Comparison of ENCODE assay signal across 14 cellular contexts in genomic region chr19:5926641-5927438, GRCh38. TPM values are rescaled to one million over a fixed set of nuclear protein-coding genes. Genes with fewer than 3 reads are reported as not detected.
DNase-seq lines count a peak whose midpoint lies in the region; ATAC-seq and TF ChIP-seq lines count a peak whose summit lies in the region.
"Had no signal": no experiment of that assay in that cellular context is flagged by ENCODE, and none has a peak within 500 bp of the region (broad histone marks: within the 10 kb centered on the region; RNA-seq: fewer than 3 reads in every experiment).

No MANE protein-coding gene starts in this region.

- H3K27ac Mint-ChIP-seq in nephron, result peak overlapping the region; percentile 63 to 80 (median 77)
- H3K27ac Mint-ChIP-seq: effector memory CD8-positive, alpha-beta T cell had no signal

- H3K4me3 Mint-ChIP-seq in nephron, result no peak overlapping the region
- H3K4me3 Mint-ChIP-seq: effector memory CD8-positive, alpha-beta T cell had no signal

- H3K9me3 Mint-ChIP-seq in nephron, result no peaks in the 10 kb centered on the region
- H3K9me3 Mint-ChIP-seq: effector memory CD8-positive, alpha-beta T cell had no signal

- no peak for TF ChIP-seq POLR2A in uterus (IDR thresholded peaks at IDR 0.05)
- no peak for TF ChIP-seq POLR2A in spleen (IDR thresholded peaks at IDR 0.05)

- peaks cover 15% of the 10 kb centered on the region for H3K4me1 Mint-ChIP-seq in nephron

- no peak for ATAC-seq in GM19455 (IDR thresholded peaks at IDR 0.05; ENCODE audit: unreplicated experiment)
- ATAC-seq: effector memory CD8-positive, alpha-beta T cell; left lobe of liver had no signal

- no peaks in the 10 kb centered on the region for H3K27me3 Mint-ChIP-seq in nephron (ENCODE audit: low read depth)
- H3K27me3 Mint-ChIP-seq: effector memory CD8-positive, alpha-beta T cell had no signal

- H3K36me3 Mint-ChIP-seq in nephron (ENCODE audit: low read depth), result peaks cover 65% of the 10 kb centered on the region

- no peak for TF ChIP-seq CTCF in nephron (IDR thresholded peaks at IDR 0.05; ENCODE audit: unreplicated experiment in 3 of 3)
- no peak for TF ChIP-seq CTCF in uterus (IDR thresholded peaks at IDR 0.05)
- TF ChIP-seq CTCF in spleen (IDR thresholded peaks at IDR 0.05 in 8 of 11, conservative IDR thresholded peaks at IDR 0.05 in 3 of 11), result no peak

- no peaks in the 10 kb centered on the region for H3K36me3 ChIP-seq in uterus
- H3K36me3 ChIP-seq in spleen, result peaks cover 3 to 100% (median 94%) of the 10 kb centered on the region in 6 donors

- H3K9me3 ChIP-seq in uterus (no peaks in the 10 kb centered on the region), spleen (no peaks in the 10 kb centered on the region)

- H3K27ac ChIP-seq in uterus (peak overlapping the region; percentile 66 to 79), spleen (peak overlapping the region in 1 of 8 donors; percentile 1)
- H3K27ac ChIP-seq: 22Rv1, PC-9 had no signal

- DNase-seq in NCI-H526 (lab: John Stamatoyannopoulos, UW) (peak; percentile 27 to 52), NCI-H526 treated with DMSO at 0.1 percent for 48 hours (lab: John Stamatoyannopoulos, UW) (no peak), fibroblast of the conjunctiva (ENCODE audit: low read depth) (peak; percentile 98), uterus (peak; percentile 81), HK-2 (ENCODE audit: unreplicated experiment) (no peak), spleen (no peak)
- DNase-seq: activated CD4-positive, CD25-positive, alpha-beta regulatory T cell; activated effector memory CD4-positive, alpha-beta T cell treated with Interleukin-2 at 50 U/mL for 16 hours; effector memory CD8-positive, alpha-beta T cell; PC-9 had no signal

- H3K4me1 ChIP-seq in uterus, result peaks cover 3 to 13% of the 10 kb centered on the region in 2 donors
- peaks cover 0 to 18% (median 5%) of the 10 kb centered on the region in 6 donors for H3K4me1 ChIP-seq in spleen

- WGBS in spleen, 5 donors, result 84 to 91% (median 90%) methylated on average over 14 of the region's 14 CpGs

- intact Hi-C loops in uterus (cut with DNase I; ENCODE audit: low total_unique reads), result no loop called here
- intact Hi-C loops in spleen (cut with DNase I; ENCODE audit: low total_unique reads), result no loop called here

- H3K27me3 ChIP-seq in uterus (no peaks in the 10 kb centered on the region), spleen (replicated peaks in 1 of 7) (no peaks in the 10 kb centered on the region)

- no peak overlapping the region for H3K4me3 ChIP-seq in uterus
- H3K4me3 ChIP-seq in spleen, result no peak overlapping the region
- H3K4me3 ChIP-seq: PC-9 had no signal

RNA-seq across cellular contexts. Expression of gene CAPS, which starts 12.8 kb away (rescaled TPM):
- total RNA-seq in uterus, result 10 to 100 TPM in 3 of 4 donors, 1 to 10 TPM in 1; 2.0 to 48.7 (median 12.4) TPM
- total RNA-seq in spleen, result 10 to 100 TPM; 14.7 to 20.7 (median 17.6) TPM
- 10 to 100 TPM; 23.7 to 61.8 (median 51.3) TPM for polyA plus RNA-seq in spleen

RNA-seq across cellular contexts. Expression of gene VMAC, which starts 22.2 kb away (rescaled TPM):
- 10 to 100 TPM in 1 of 4 donors, 1 to 10 TPM in 3; 2.6 to 10.9 (median 7.1) TPM for total RNA-seq in uterus
- total RNA-seq in spleen, result 10 to 100 TPM in 6 of 7 donors, 1 to 10 TPM in 1; 8.5 to 15.9 (median 12.5) TPM
- polyA plus RNA-seq in spleen, result 1 to 10 TPM; 2.1 to 9.6 (median 3.3) TPM

RNA-seq across cellular contexts. Expression of gene NDUFA11, which starts 23.2 kb away (rescaled TPM):
- total RNA-seq in uterus, result 100 to 1,000 TPM in 3 of 4 donors, 10 to 100 TPM in 1; 68.7 to 261 (median 150) TPM
- 100 to 1,000 TPM in 6 of 7 donors, 10 to 100 TPM in 1; 83.8 to 156 (median 116) TPM for total RNA-seq in spleen
- polyA plus RNA-seq in spleen, result 100 to 1,000 TPM; 252 to 377 (median 345) TPM

RNA-seq across cellular contexts. Expression of gene RANBP3, which starts 51.1 kb away (rescaled TPM):
- 10 to 100 TPM; 40.9 to 98.1 (median 48.5) TPM for total RNA-seq in uterus
- 10 to 100 TPM; 68.5 to 92.9 (median 71.2) TPM for total RNA-seq in spleen
- 10 to 100 TPM; 27.5 to 44.3 (median 30.2) TPM for polyA plus RNA-seq in spleen

RNA-seq across cellular contexts. Expression of gene FUT5, which starts 56.5 kb away (rescaled TPM):
- not detected for total RNA-seq in uterus
- total RNA-seq in spleen, result not detected
- not detected for polyA plus RNA-seq in spleen
- total RNA-seq: PC-9 had no signal

Comparison
In these comparisons a context has a peak if more than half of its experiments do, and no peak if none do; other contexts are left out.
1. DNase-seq: peak in NCI-H526 (2 of 2), fibroblast of the conjunctiva (single experiment) and uterus (2 of 2); none in NCI-H526 treated with DMSO at 0.1 percent for 48 hours (single experiment), HK-2 (single experiment) and spleen (single experiment).